ENCODE assay signal across 1 cellular context in the genomic region with DNA sequence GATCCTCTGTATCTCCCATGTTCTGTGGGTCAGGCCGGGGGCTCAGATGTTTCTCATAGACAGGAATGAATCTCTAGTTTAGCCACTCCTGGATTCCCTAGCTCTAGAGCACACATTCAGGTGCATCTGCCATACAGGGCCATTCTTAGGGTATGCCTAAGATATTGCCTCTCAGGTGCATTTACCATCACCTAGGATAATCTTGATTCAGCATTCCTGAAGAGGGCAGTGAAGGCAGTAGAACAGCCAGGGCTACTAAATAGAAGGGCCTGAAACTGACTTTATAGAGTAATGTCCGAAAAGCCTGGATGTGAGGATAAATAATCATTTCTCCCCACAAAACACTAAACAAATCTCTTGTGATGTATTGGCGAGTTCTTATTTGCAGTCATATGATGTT.
TF ChIP-seq lines count a peak whose summit lies in the region.

No MANE protein-coding gene starts in this region.

TF ChIP-seq in WTC11, 78 proteins besides CTCF, POLR2A, EP300 and RAD21:
- TF ChIP-seq GTF2I (CRISPR knock-in tag; conservative IDR thresholded peaks at IDR 0.05) (no peak), ZNF671 (CRISPR knock-in tag; IDR thresholded peaks at IDR 0.05) (no peak), ZNF317 (CRISPR knock-in tag; IDR thresholded peaks at IDR 0.05; ENCODE audit: borderline replicate concordance, low read depth) (no peak)
